Comparison of ENCODE assay signal across 8 cellular contexts in the genomic region with DNA sequence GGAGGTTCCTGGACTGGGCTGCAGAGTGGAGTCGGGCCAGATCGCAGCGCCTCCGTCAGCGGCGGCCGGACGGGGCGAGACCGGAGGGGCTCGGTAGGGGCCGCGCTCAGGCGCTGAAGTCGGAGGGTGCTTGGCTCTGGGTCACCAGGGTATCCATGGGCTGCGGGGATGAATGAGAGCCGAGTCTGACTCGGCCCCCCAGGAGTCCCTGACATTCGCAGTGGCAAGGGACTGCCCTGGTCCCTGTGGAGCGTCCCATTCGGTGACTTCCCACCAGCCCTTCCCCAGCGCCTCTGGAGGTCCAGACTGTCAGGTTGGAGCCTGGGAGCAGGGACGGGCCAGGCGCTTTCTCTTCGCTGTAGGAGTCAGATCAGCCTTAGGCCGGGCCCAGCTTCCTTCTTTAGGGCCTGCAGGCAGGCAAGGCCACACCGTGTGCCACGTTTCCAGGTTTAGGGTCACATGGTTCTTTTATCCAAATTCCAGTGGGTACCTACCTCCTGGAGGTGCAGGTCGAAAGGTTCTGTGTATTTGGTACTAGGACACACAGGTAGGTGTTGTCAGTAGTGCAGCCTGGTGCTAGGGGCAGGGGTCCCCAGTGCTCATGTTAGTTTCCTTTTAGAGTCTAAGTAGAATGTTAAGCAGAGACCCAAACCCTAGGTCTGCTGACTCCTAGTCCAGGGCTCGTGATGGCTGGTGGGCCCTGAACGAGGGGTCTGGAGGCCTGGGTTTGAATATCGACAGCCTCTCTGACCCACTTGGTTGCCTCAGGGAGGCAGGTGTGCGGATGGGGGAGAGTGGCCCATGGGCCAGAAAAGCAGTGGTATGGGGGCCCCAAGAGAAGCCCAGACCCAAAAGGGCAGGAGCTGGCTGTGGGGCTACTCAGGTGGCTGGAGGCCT. TPM values are rescaled to one million over a fixed set of nuclear protein-coding genes. Genes with fewer than 3 reads are reported as not detected.
A peak's percentile ranks its signal among the peaks of the same experiment; 100 is the strongest.
DNase-seq lines count a peak whose midpoint lies in the region; ATAC-seq and TF ChIP-seq lines count a peak whose summit lies in the region.

No MANE protein-coding gene starts in this region.

- peaks cover 8% of the 10 kb centered on the region for H3K27me3 Mint-ChIP-seq in activated T-cell treated with anti-CD3 and anti-CD28 coated beads, Interleukin-2, amount 50 U/mL, for 4 hours (ENCODE audit: low read depth)

- H4K20me1 ChIP-seq in hepatocyte (ENCODE audit: insufficient read depth, poor library complexity, severe bottlenecking), result peaks cover 11% of the 10 kb centered on the region

- no peaks in the 10 kb centered on the region for H3K9me3 Mint-ChIP-seq in activated T-cell treated with anti-CD3 and anti-CD28 coated beads, Interleukin-2, amount 50 U/mL, for 4 hours

- peak; percentile 21 for ATAC-seq in HG02938 (IDR thresholded peaks at IDR 0.05; ENCODE audit: unreplicated experiment)
- ATAC-seq in activated T-cell treated with anti-CD3 and anti-CD28 coated beads, Interleukin-2, amount 50 U/mL, for 4 hours, result no peak
- no peak for ATAC-seq in HG03108 (IDR thresholded peaks at IDR 0.05; ENCODE audit: unreplicated experiment)

- H3K4me3 Mint-ChIP-seq in activated T-cell treated with anti-CD3 and anti-CD28 coated beads, Interleukin-2, amount 50 U/mL, for 4 hours, result peak overlapping the region; percentile 75

- no peaks in the 10 kb centered on the region for H3K9me2 ChIP-seq in hepatocyte (replicated peaks; ENCODE audit: insufficient read depth)

- H3K36me3 Mint-ChIP-seq in activated T-cell treated with anti-CD3 and anti-CD28 coated beads, Interleukin-2, amount 50 U/mL, for 4 hours (ENCODE audit: insufficient read depth), result no peaks in the 10 kb centered on the region

- H3K27ac ChIP-seq in hepatocyte (peak overlapping the region; percentile 87), skin epidermis (peak overlapping the region; percentile 24 to 93 (median 80))

- H3K4me1 ChIP-seq in hepatocyte (ENCODE audit: insufficient read depth), result peaks cover 20% of the 10 kb centered on the region

- 15% methylated on average over 32 of the region's 33 CpGs for WGBS in hepatocyte (ENCODE audit: low lambda C conversion rate, missing lambda C conversion rate)

- TF ChIP-seq CTCF in hepatocyte (IDR thresholded peaks at IDR 0.05; ENCODE audit: poor library complexity), result no peak

- no peaks in the 10 kb centered on the region for H3K27me3 ChIP-seq in hepatocyte

- H2AFZ ChIP-seq in hepatocyte, result peak overlapping the region; percentile 98

- peak overlapping the region; percentile 99 for H3K4me3 ChIP-seq in hepatocyte
- H3K4me3 ChIP-seq in skin epidermis, result peak overlapping the region; percentile 52 to 98 (median 73)

- DNase-seq in Daoy (ENCODE audit: low read depth), result peak; percentile 43
- no peak for DNase-seq in activated T-cell treated with anti-CD3 and anti-CD28 coated beads, Interleukin-2, amount 50 U/mL, for 4 hours
- DNase-seq in hepatocyte (ENCODE audit: low spot score), result peak; percentile 52
- no peak for DNase-seq in HPDE6-E6E7 (ENCODE audit: extremely low spot score)
- DNase-seq in AG08396 (ENCODE audit: low spot score), result no peak

- H3K79me2 ChIP-seq in hepatocyte, result peaks cover 56% of the 10 kb centered on the region

- H3K4me2 ChIP-seq in hepatocyte, result peak overlapping the region; percentile 96

- no peaks in the 10 kb centered on the region for H3K9me3 ChIP-seq in hepatocyte (ENCODE audit: low read depth)

- peaks cover 7% of the 10 kb centered on the region for H3K4me1 Mint-ChIP-seq in activated T-cell treated with anti-CD3 and anti-CD28 coated beads, Interleukin-2, amount 50 U/mL, for 4 hours (ENCODE audit: low read depth)

- H3K36me3 ChIP-seq in hepatocyte (replicated peaks; ENCODE audit: insufficient read depth, low read depth), result no peaks in the 10 kb centered on the region

RNA-seq across cellular contexts. Expression of a gene that starts 1.2 kb away (rescaled TPM):
- total RNA-seq in Daoy (2014; rRNA removed; shearing (Covaris generic)), result 30.7 and 34.7 TPM in 2 replicates
- 10 to 100 TPM in 1 of 3 donors, 1 to 10 TPM in 2; 6.2 to 10.8 (median 6.6) TPM for total RNA-seq in activated T-cell treated with anti-CD3 and anti-CD28 coated beads, Interleukin-2, amount 50 U/mL, for 4 hours
- total RNA-seq in hepatocyte, result 88.7 and 90.1 TPM in 2 replicates
- polyA plus RNA-seq in hepatocyte, result 73.1 and 106 TPM in 2 replicates

RNA-seq across cellular contexts. Expression of a gene that starts 15.7 kb away (rescaled TPM):
- not detected in 2 replicates for total RNA-seq in Daoy (2014; rRNA removed; shearing (Covaris generic))
- not detected for total RNA-seq in activated T-cell treated with anti-CD3 and anti-CD28 coated beads, Interleukin-2, amount 50 U/mL, for 4 hours
- 1.6 and 1.8 TPM in 2 replicates for total RNA-seq in hepatocyte
- 0.77 and 1.8 TPM in 2 replicates for polyA plus RNA-seq in hepatocyte

Comparison
In these comparisons a context has a peak if more than half of its experiments do, and no peak if none do; other contexts are left out.
1. DNase-seq: peak in Daoy (single experiment) and hepatocyte (single experiment); none in activated T-cell treated with anti-CD3 and anti-CD28 coated beads, Interleukin-2, amount 50 U/mL, for 4 hours (single experiment), HPDE6-E6E7 (single experiment) and AG08396 (single experiment).